ENCODE assay signal across 24 cellular contexts in the genomic region with DNA sequence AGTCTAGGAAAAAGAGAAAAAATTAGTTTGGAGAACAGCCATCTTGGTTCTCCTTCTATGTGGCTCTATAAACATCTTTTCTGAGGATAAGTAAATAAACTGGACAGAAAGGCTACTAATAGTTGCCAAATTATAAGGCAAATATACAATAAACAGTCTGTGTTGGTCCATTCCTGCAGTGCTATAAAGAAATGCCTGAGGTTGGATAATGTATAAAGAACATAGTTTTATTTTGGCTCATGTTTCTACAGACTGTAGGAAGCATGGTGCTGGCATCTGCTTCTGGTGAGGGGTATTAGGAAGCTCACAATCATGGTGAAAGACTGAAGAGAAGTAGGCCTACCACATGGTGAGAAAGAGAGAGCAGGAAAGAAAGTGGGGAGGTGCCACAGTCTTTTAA.
DNase-seq lines count a peak whose midpoint lies in the region; ATAC-seq and TF ChIP-seq lines count a peak whose summit lies in the region.
"Had no signal": no experiment of that assay in that cellular context is flagged by ENCODE, and none has a peak within 500 bp of the region (broad histone marks: within the 10 kb centered on the region; RNA-seq: fewer than 3 reads in every experiment).

No MANE protein-coding gene starts in this region.

- H3K4me3 ChIP-seq in PC-3 (ENCODE audit: low read length), result no peak overlapping the region
- no peak overlapping the region for H3K4me3 ChIP-seq in uterus
- no peak overlapping the region for H3K4me3 ChIP-seq in OCI-LY7 (ENCODE audit: low read depth, low read length, poor library complexity, severe bottlenecking)
- H3K4me3 ChIP-seq: A549; BLaER1 treated with 17β-estradiol and CSF1 and Interleukin-3, amounts not matched to agents 10 nM and 100 nM; GM12878; GM23338; HAP-1 had no signal

- no peaks in the 10 kb centered on the region for H3K9me2 ChIP-seq in PC-3 (replicated peaks; ENCODE audit: low read length)
- H3K9me2 ChIP-seq in OCI-LY7 (ENCODE audit: insufficient read depth, low read length), result no peaks in the 10 kb centered on the region

- CTCF ChIA-PET in PC-3 (lab: Charles Lee), result no interaction called here
- CTCF ChIA-PET in WTC11 (lab: Charles Lee), result interaction anchor here (0.6 to 0.8 kb wide), 2 partner anchors 12 to 18 kb away, joined by 3 to 4 read pairs; no protein-coding TSS in a partner anchor
- CTCF ChIA-PET in OCI-LY7 (lab: Charles Lee; ENCODE audit: unreplicated experiment), result no interaction called here

- POLR2A ChIA-PET in PC-3 (lab: Charles Lee; ENCODE audit: unreplicated experiment) (interaction anchor here (0.6 kb wide), 1 partner anchor 213 kb away, joined by 10 read pairs; no protein-coding TSS in a partner anchor), WTC11 (lab: Charles Lee) (no interaction called here), OCI-LY7 (lab: Charles Lee) (interaction anchor here (0.5 to 2.4 kb wide), 2 partner anchors 12 to 589 kb away, joined by 3 to 7 read pairs; no protein-coding TSS in a partner anchor)

- H3K4me1 Mint-ChIP-seq in WTC11, result peaks cover 37% of the 10 kb centered on the region
- H3K4me1 Mint-ChIP-seq: CD14-positive monocyte; CD8-positive, alpha-beta memory T cell had no signal

- H3K27me3 Mint-ChIP-seq in WTC11 (ENCODE audit: low read depth), result no peaks in the 10 kb centered on the region
- H3K27me3 Mint-ChIP-seq: CD4-positive, alpha-beta T cell had no signal

- H3K36me3 ChIP-seq in PC-3 (ENCODE audit: low read depth, low read length) (no peaks in the 10 kb centered on the region), uterus (no peaks in the 10 kb centered on the region), OCI-LY7 (ENCODE audit: insufficient read depth, low read length) (no peaks in the 10 kb centered on the region)
- H3K36me3 ChIP-seq: BE2C; BLaER1 treated with 17β-estradiol and CSF1 and Interleukin-3, amounts not matched to agents 10 nM and 100 nM; HAP-1 had no signal

- no peaks in the 10 kb centered on the region for H3F3A ChIP-seq in PC-3 (ENCODE audit: low read length, unreplicated experiment)

- no peaks in the 10 kb centered on the region for H3K9me3 Mint-ChIP-seq in WTC11
- H3K9me3 Mint-ChIP-seq: GM23338 had no signal

- H3K9ac ChIP-seq in PC-3 (ENCODE audit: low read length), result no peak overlapping the region
- H3K9ac ChIP-seq: BLaER1 treated with 17β-estradiol and CSF1 and Interleukin-3, amounts not matched to agents 10 nM and 100 nM had no signal

- intact Hi-C loops in PC-3 (cut with micrococcal nuclease), result no loop called here
- intact Hi-C loops in uterus (cut with DNase I; ENCODE audit: low total_unique reads), result no loop called here
- intact Hi-C loops in OCI-LY7 (cut with micrococcal nuclease; ENCODE audit: unreplicated experiment), result no loop called here

- no peaks in the 10 kb centered on the region for H3K9me3 ChIP-seq in PC-3 (ENCODE audit: low read length)
- no peaks in the 10 kb centered on the region for H3K9me3 ChIP-seq in uterus
- no peaks in the 10 kb centered on the region for H3K9me3 ChIP-seq in OCI-LY7 (ENCODE audit: low read length)
- H3K9me3 ChIP-seq: A549; BE2C; BLaER1 treated with 17β-estradiol and CSF1 and Interleukin-3, amounts not matched to agents 10 nM and 100 nM; HAP-1 had no signal

- H3K27me3 ChIP-seq in PC-3 (ENCODE audit: low read length), result no peaks in the 10 kb centered on the region
- no peaks in the 10 kb centered on the region for H3K27me3 ChIP-seq in uterus
- H3K27me3 ChIP-seq: BLaER1 treated with 17β-estradiol and CSF1 and Interleukin-3, amounts not matched to agents 10 nM and 100 nM had no signal

- H3K4me2 ChIP-seq in PC-3 (ENCODE audit: low read length) (no peak overlapping the region), OCI-LY7 (ENCODE audit: low read length) (no peak overlapping the region)
- H3K4me2 ChIP-seq: A549; BLaER1 treated with 17β-estradiol and CSF1 and Interleukin-3, amounts not matched to agents 10 nM and 100 nM; GM23338 had no signal

- no peak overlapping the region for H3K4me3 Mint-ChIP-seq in WTC11
- H3K4me3 Mint-ChIP-seq: CD14-positive monocyte; CD4-positive, alpha-beta T cell; CD8-positive, alpha-beta memory T cell; GM23338; HFFc6 had no signal

- peak; percentile 42 for DNase-seq in H4 (ENCODE audit: low spot score)
- DNase-seq in PC-3, result no peak
- no peak for DNase-seq in WTC11 (ENCODE audit: low spot score)
- DNase-seq in foreskin melanocyte, result peak; percentile 9
- DNase-seq in HPDE6-E6E7 (ENCODE audit: extremely low spot score), result no peak
- no peak for DNase-seq in uterus
- no peak for DNase-seq in OCI-LY7 (ENCODE audit: low spot score)
- DNase-seq: 8988T; ACHN; AML-193; BE2C; CD4-positive, alpha-beta T cell; CD8-positive, alpha-beta memory T cell; DMS 273 treated with DMSO at 0.1 percent for 48 hours; DMS79; EL; GDM1; HFFc6 had no signal

- H3K79me2 ChIP-seq in PC-3 (ENCODE audit: low read length), result no peaks in the 10 kb centered on the region
- H3K79me2 ChIP-seq in OCI-LY7 (ENCODE audit: insufficient read depth, low read depth, low read length), result no peaks in the 10 kb centered on the region

- no peaks in the 10 kb centered on the region for H4K20me1 ChIP-seq in PC-3 (ENCODE audit: low read length)
- H4K20me1 ChIP-seq in OCI-LY7 (ENCODE audit: insufficient read depth, low read length), result no peaks in the 10 kb centered on the region
- H4K20me1 ChIP-seq: BLaER1 treated with 17β-estradiol and CSF1 and Interleukin-3, amounts not matched to agents 10 nM and 100 nM had no signal

- no peak for TF ChIP-seq POLR2A in uterus (IDR thresholded peaks at IDR 0.05)

- BruUV-seq in PC-3 (replicated peaks; lab: Mats Ljungman, UMichigan) (no TSS peak), OCI-LY7 (replicated peaks; lab: Mats Ljungman, UMichigan) (no TSS peak)

- peaks cover 40% of the 10 kb centered on the region for H3K36me3 Mint-ChIP-seq in WTC11
- H3K36me3 Mint-ChIP-seq: CD14-positive monocyte; CD8-positive, alpha-beta memory T cell had no signal

- no peak overlapping the region for H3K27ac ChIP-seq in PC-3 (ENCODE audit: low read length)
- no peak overlapping the region for H3K27ac ChIP-seq in uterus
- no peak overlapping the region for H3K27ac ChIP-seq in OCI-LY7 (ENCODE audit: low read depth, low read length, poor library complexity, severe bottlenecking)
- H3K27ac ChIP-seq: A549; BLaER1 treated with 17β-estradiol and CSF1 and Interleukin-3, amounts not matched to agents 10 nM and 100 nM had no signal

- TF ChIP-seq CTCF in PC-3 (conservative IDR thresholded peaks at IDR 0.05; ENCODE audit: low read depth, low read length), result no peak
- TF ChIP-seq CTCF in WTC11 (IDR thresholded peaks at IDR 0.05), result no peak
- TF ChIP-seq CTCF in uterus (IDR thresholded peaks at IDR 0.05), result no peak
- TF ChIP-seq CTCF in OCI-LY7 (conservative IDR thresholded peaks at IDR 0.05; ENCODE audit: low read length), result no peak

- H3K4me1 ChIP-seq in PC-3 (ENCODE audit: insufficient read depth, low read length), result no peaks in the 10 kb centered on the region; the same call in 1 of the 2 replicates
- no peaks in the 10 kb centered on the region for H3K4me1 ChIP-seq in uterus
- H3K4me1 ChIP-seq in OCI-LY7 (ENCODE audit: insufficient read depth, low read length, poor library complexity, severe bottlenecking), result no peaks in the 10 kb centered on the region
- H3K4me1 ChIP-seq: BE2C; BLaER1 treated with 17β-estradiol and CSF1 and Interleukin-3, amounts not matched to agents 10 nM and 100 nM; HAP-1 had no signal

- ATAC-seq in PC-3 (peak; percentile 67), WTC11 (no peak; the same call in 1 of the 2 replicates)
- ATAC-seq: A549, GM12878, GM23338 had no signal

- H3K27ac Mint-ChIP-seq in WTC11, result peak overlapping the region; percentile 55
- H3K27ac Mint-ChIP-seq: CD14-positive monocyte; CD4-positive, alpha-beta T cell; CD8-positive, alpha-beta memory T cell; GM23338; HFFc6 had no signal

- H2AFZ ChIP-seq in PC-3 (ENCODE audit: low read length), result no peak overlapping the region
- H2AFZ ChIP-seq in OCI-LY7 (ENCODE audit: low read length), result no peak overlapping the region
- H2AFZ ChIP-seq: GM23338 had no signal

TF ChIP-seq in WTC11, 78 proteins besides CTCF, POLR2A, EP300 and RAD21:
- TF ChIP-seq, protein P1, sequence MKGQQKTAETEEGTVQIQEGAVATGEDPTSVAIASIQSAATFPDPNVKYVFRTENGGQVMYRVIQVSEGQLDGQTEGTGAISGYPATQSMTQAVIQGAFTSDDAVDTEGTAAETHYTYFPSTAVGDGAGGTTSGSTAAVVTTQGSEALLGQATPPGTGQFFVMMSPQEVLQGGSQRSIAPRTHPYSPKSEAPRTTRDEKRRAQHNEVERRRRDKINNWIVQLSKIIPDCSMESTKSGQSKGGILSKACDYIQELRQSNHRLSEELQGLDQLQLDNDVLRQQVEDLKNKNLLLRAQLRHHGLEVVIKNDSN (CRISPR knock-in tag; IDR thresholded peaks at IDR 0.05), result no peak
- no peak for TF ChIP-seq MYBL2 (CRISPR knock-in tag; IDR thresholded peaks at IDR 0.05)

Comparison
In these comparisons a context has a peak if more than half of its experiments do, and no peak if none do; other contexts are left out.
1. DNase-seq: peak in H4 (single experiment) and foreskin melanocyte (single experiment); none in PC-3 (single experiment), WTC11 (single experiment), HPDE6-E6E7 (single experiment), uterus (0 of 2) and OCI-LY7 (single experiment).